In the genomic region with DNA sequence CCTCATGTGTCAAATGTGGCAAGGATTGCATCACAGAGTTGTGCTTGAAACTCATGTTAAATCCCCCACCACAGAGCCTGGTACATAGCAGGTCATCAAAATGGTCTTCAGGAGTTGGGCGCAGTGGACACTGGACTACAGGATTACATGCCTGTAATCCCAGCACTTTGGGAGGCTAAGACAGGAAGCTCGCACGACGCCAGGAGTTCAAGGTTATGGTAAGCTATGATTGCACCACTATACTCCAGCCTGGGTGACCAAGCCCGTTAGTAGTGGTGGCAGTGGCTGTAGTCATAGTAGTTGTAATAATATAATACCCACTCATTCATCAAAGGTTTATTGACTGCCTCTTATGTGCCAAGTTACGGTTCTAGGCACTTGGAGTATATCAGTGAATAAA, we compare ENCODE assay signal across 1 cellular context.
TF ChIP-seq lines count a peak whose summit lies in the region.

No MANE protein-coding gene starts in this region.

TF ChIP-seq in IMR-90, 13 proteins besides CTCF, POLR2A, EP300 and RAD21:
- TF ChIP-seq NFE2L2 (IDR thresholded peaks at IDR 0.05; ENCODE audit: low read depth, low read length) = no peak
- no peak for TF ChIP-seq MAZ (IDR thresholded peaks at IDR 0.05; ENCODE audit: borderline replicate concordance, low read depth, low read length)
- no peak for TF ChIP-seq RCOR1 (IDR thresholded peaks at IDR 0.05; ENCODE audit: insufficient replicate concordance, low read length)
- TF ChIP-seq RFX5 (IDR thresholded peaks at IDR 0.05; ENCODE audit: low read depth, low read length) = no peak
- TF ChIP-seq CEBPB (IDR thresholded peaks at IDR 0.05; ENCODE audit: low read depth, low read length) = no peak
- no peak for TF ChIP-seq MAFK (IDR thresholded peaks at IDR 0.05; ENCODE audit: low read depth, low read length)
- TF ChIP-seq, protein P1, sequence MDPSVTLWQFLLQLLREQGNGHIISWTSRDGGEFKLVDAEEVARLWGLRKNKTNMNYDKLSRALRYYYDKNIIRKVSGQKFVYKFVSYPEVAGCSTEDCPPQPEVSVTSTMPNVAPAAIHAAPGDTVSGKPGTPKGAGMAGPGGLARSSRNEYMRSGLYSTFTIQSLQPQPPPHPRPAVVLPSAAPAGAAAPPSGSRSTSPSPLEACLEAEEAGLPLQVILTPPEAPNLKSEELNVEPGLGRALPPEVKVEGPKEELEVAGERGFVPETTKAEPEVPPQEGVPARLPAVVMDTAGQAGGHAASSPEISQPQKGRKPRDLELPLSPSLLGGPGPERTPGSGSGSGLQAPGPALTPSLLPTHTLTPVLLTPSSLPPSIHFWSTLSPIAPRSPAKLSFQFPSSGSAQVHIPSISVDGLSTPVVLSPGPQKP (IDR thresholded peaks at IDR 0.05; ENCODE audit: borderline replicate concordance, low read depth, low read length) = no peak
- no peak for TF ChIP-seq SMC3 (IDR thresholded peaks at IDR 0.05; ENCODE audit: low read depth, low read length)
- no peak for TF ChIP-seq MXI1 (IDR thresholded peaks at IDR 0.05; ENCODE audit: borderline replicate concordance, low read depth, low read length)
- no peak for TF ChIP-seq BHLHE40 (IDR thresholded peaks at IDR 0.05; ENCODE audit: low read depth, low read length)
- TF ChIP-seq CHD1 (IDR thresholded peaks at IDR 0.05; ENCODE audit: low read depth, low read length) = no peak
- TF ChIP-seq, protein P2, sequence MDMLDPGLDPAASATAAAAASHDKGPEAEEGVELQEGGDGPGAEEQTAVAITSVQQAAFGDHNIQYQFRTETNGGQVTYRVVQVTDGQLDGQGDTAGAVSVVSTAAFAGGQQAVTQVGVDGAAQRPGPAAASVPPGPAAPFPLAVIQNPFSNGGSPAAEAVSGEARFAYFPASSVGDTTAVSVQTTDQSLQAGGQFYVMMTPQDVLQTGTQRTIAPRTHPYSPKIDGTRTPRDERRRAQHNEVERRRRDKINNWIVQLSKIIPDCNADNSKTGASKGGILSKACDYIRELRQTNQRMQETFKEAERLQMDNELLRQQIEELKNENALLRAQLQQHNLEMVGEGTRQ (IDR thresholded peaks at IDR 0.05; ENCODE audit: low read depth, low read length) = no peak
- no peak for TF ChIP-seq FOS (IDR thresholded peaks at IDR 0.05; ENCODE audit: low read depth, low read length)
